8 cellular contexts compared by ENCODE assay signal in genomic region chr22:44753189-44754042, GRCh38. TPM values are rescaled to one million over a fixed set of nuclear protein-coding genes. Genes with fewer than 3 reads are reported as not detected.
A peak's percentile ranks its signal among the peaks of the same experiment; 100 is the strongest.
DNase-seq lines count a peak whose midpoint lies in the region; ATAC-seq and TF ChIP-seq lines count a peak whose summit lies in the region.

No MANE protein-coding gene starts in this region.

- H3K36me3 Mint-ChIP-seq in GM23338 (ENCODE audit: low read depth) (peaks cover 20% of the 10 kb centered on the region), progenitor cell of endocrine pancreas (ENCODE audit: insufficient read depth) (no peaks in the 10 kb centered on the region)
- no peaks in the 10 kb centered on the region for H3K36me3 Mint-ChIP-seq in activated T-helper 17 cell treated with anti-CD3 and anti-CD28 coated beads, Interleukin-2, amount 50 U/mL, for 72 hours (ENCODE audit: low read depth)

- peaks cover 38% of the 10 kb centered on the region for H3K4me1 Mint-ChIP-seq in GM23338
- no peaks in the 10 kb centered on the region for H3K4me1 Mint-ChIP-seq in activated T-helper 17 cell treated with anti-CD3 and anti-CD28 coated beads, Interleukin-2, amount 50 U/mL, for 72 hours
- peaks cover 45% of the 10 kb centered on the region for H3K4me1 Mint-ChIP-seq in progenitor cell of endocrine pancreas (ENCODE audit: low read depth)

- peak; percentile 12 for ATAC-seq in GM23338
- no peak for ATAC-seq in activated T-helper 17 cell treated with anti-CD3 and anti-CD28 coated beads, Interleukin-2, amount 50 U/mL, for 72 hours (replicated peaks)
- no peak for ATAC-seq in GM21825 (IDR thresholded peaks at IDR 0.05; ENCODE audit: unreplicated experiment)
- no peak for ATAC-seq in HG03097 (IDR thresholded peaks at IDR 0.05; ENCODE audit: low FRiP score, unreplicated experiment)

- peak overlapping the region; percentile 81; the same call in 1 of the 2 replicates for H2AFZ ChIP-seq in GM23338

- peak; percentile 54 for DNase-seq in GM23338 (ENCODE audit: low spot score)
- DNase-seq in glomerular visceral epithelial cell (ENCODE audit: extremely low spot score): peak; percentile 43
- DNase-seq in progenitor cell of endocrine pancreas (ENCODE audit: low spot score, unreplicated experiment): no peak
- no peak for DNase-seq in activated CD8-positive, alpha-beta memory T cell treated with anti-CD3 and anti-CD28 coated beads, Interleukin-2, amount 50 U/mL, for 48 hours
- DNase-seq in AML-193 (lab: John Stamatoyannopoulos, UW): no peak

- TF ChIP-seq CTCF in GM23338 (conservative IDR thresholded peaks at IDR 0.05; ENCODE audit: low read depth in 2 of 2): no peak
- no peak for TF ChIP-seq CTCF in progenitor cell of endocrine pancreas (IDR thresholded peaks at IDR 0.05; ENCODE audit: unreplicated experiment)

- H3K9me3 Mint-ChIP-seq in GM23338 (peaks cover 7% of the 10 kb centered on the region; the same call in 2 of the 3 replicates), progenitor cell of endocrine pancreas (ENCODE audit: low read depth) (no peaks in the 10 kb centered on the region)
- no peaks in the 10 kb centered on the region for H3K9me3 Mint-ChIP-seq in activated T-helper 17 cell treated with anti-CD3 and anti-CD28 coated beads, Interleukin-2, amount 50 U/mL, for 72 hours

- no peaks in the 10 kb centered on the region for H3K9me2 ChIP-seq in GM23338 (ENCODE audit: insufficient read depth)

- H3K27me3 Mint-ChIP-seq in GM23338 (ENCODE audit: insufficient read depth, low read depth, poor library complexity) (peaks cover 26% of the 10 kb centered on the region), progenitor cell of endocrine pancreas (no peaks in the 10 kb centered on the region)
- peaks cover 29% of the 10 kb centered on the region for H3K27me3 Mint-ChIP-seq in activated T-helper 17 cell treated with anti-CD3 and anti-CD28 coated beads, Interleukin-2, amount 50 U/mL, for 72 hours

- H3K27me3 ChIP-seq in GM23338 (ENCODE audit: insufficient read depth): no peaks in the 10 kb centered on the region

- H3K4me2 ChIP-seq in GM23338: peak overlapping the region; percentile 99

- peaks cover 35% of the 10 kb centered on the region for H3K4me1 ChIP-seq in GM23338 (ENCODE audit: insufficient read depth)

- no peak overlapping the region; the same call in 1 of the 2 replicates for H3K27ac Mint-ChIP-seq in GM23338
- no peak overlapping the region for H3K27ac Mint-ChIP-seq in activated T-helper 17 cell treated with anti-CD3 and anti-CD28 coated beads, Interleukin-2, amount 50 U/mL, for 72 hours
- H3K27ac Mint-ChIP-seq in progenitor cell of endocrine pancreas: peak overlapping the region; percentile 97

- no peaks in the 10 kb centered on the region for H3K36me3 ChIP-seq in GM23338 (ENCODE audit: insufficient read depth)

- H3K79me2 ChIP-seq in GM23338 (replicated peaks; ENCODE audit: insufficient read depth): peaks cover 56% of the 10 kb centered on the region

- H3K4me3 Mint-ChIP-seq in GM23338 (peak overlapping the region; percentile 90), progenitor cell of endocrine pancreas (ENCODE audit: low read depth) (peak overlapping the region; percentile 86)
- H3K4me3 Mint-ChIP-seq in activated T-helper 17 cell treated with anti-CD3 and anti-CD28 coated beads, Interleukin-2, amount 50 U/mL, for 72 hours: peak overlapping the region; percentile 64

- 0 out of 2 replicates have a peak, but pooled peaks cover 12% of the 10 kb centered on the region for H3F3A ChIP-seq in GM23338 (replicated peaks; ENCODE audit: low read depth)

- peak overlapping the region; percentile 39; the same call in 1 of the 2 replicates for H3K27ac ChIP-seq in GM23338 (ENCODE audit: low read depth)

- peak overlapping the region; percentile 96 for H3K4me3 ChIP-seq in GM23338

- H4K20me1 ChIP-seq in GM23338 (replicated peaks; ENCODE audit: insufficient read depth): peaks cover 7% of the 10 kb centered on the region

TF ChIP-seq in GM23338, 12 proteins besides CTCF, POLR2A, EP300 and RAD21 (continues in another document):
- no peak for TF ChIP-seq EZH2phosphoT487 (IDR thresholded peaks at IDR 0.05; ENCODE audit: unreplicated experiment)
- TF ChIP-seq, protein P1, sequence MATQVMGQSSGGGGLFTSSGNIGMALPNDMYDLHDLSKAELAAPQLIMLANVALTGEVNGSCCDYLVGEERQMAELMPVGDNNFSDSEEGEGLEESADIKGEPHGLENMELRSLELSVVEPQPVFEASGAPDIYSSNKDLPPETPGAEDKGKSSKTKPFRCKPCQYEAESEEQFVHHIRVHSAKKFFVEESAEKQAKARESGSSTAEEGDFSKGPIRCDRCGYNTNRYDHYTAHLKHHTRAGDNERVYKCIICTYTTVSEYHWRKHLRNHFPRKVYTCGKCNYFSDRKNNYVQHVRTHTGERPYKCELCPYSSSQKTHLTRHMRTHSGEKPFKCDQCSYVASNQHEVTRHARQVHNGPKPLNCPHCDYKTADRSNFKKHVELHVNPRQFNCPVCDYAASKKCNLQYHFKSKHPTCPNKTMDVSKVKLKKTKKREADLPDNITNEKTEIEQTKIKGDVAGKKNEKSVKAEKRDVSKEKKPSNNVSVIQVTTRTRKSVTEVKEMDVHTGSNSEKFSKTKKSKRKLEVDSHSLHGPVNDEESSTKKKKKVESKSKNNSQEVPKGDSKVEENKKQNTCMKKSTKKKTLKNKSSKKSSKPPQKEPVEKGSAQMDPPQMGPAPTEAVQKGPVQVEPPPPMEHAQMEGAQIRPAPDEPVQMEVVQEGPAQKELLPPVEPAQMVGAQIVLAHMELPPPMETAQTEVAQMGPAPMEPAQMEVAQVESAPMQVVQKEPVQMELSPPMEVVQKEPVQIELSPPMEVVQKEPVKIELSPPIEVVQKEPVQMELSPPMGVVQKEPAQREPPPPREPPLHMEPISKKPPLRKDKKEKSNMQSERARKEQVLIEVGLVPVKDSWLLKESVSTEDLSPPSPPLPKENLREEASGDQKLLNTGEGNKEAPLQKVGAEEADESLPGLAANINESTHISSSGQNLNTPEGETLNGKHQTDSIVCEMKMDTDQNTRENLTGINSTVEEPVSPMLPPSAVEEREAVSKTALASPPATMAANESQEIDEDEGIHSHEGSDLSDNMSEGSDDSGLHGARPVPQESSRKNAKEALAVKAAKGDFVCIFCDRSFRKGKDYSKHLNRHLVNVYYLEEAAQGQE (IDR thresholded peaks at IDR 0.05; ENCODE audit: unreplicated experiment): no peak
- no peak for TF ChIP-seq ETS1 (IDR thresholded peaks at IDR 0.05)
- TF ChIP-seq JUNB (IDR thresholded peaks at IDR 0.05; ENCODE audit: unreplicated experiment): no peak
- TF ChIP-seq ZNF114 (CRISPR knock-in tag; IDR thresholded peaks at IDR 0.05): no peak
- no peak for TF ChIP-seq CREB1 (CRISPR knock-in tag; IDR thresholded peaks at IDR 0.05; ENCODE audit: low read depth)

RNA-seq across cellular contexts. Expression of gene ARHGAP8, which starts 1.0 kb away (rescaled TPM):
- total RNA-seq in GM23338 (2014; rRNA removed; shearing (Covaris generic)): 45.4 and 62.8 TPM in 2 replicates
- polyA plus RNA-seq in GM23338 (2016; fragmentation: Nextera tagmentation; extraction: Ambion mirVana): 60.8 and 64.9 TPM in 2 replicates
- 1 to 10 TPM in 1 of 2 donors, not detected in 1; 2.3 TPM for total RNA-seq in activated T-helper 17 cell treated with anti-CD3 and anti-CD28 coated beads, Interleukin-2, amount 50 U/mL, for 72 hours
- 100 and 105 TPM in 2 replicates for total RNA-seq in progenitor cell of endocrine pancreas

RNA-seq across cellular contexts. Expression of gene PRR5, which starts 51.4 kb away (rescaled TPM):
- 31.4 and 37.7 TPM in 2 replicates for total RNA-seq in GM23338 (2014; rRNA removed; shearing (Covaris generic))
- 15.3 and 17.4 TPM in 2 replicates for polyA plus RNA-seq in GM23338 (2016; fragmentation: Nextera tagmentation; extraction: Ambion mirVana)
- 10 to 100 TPM; 15.1 to 19.9 TPM for total RNA-seq in activated T-helper 17 cell treated with anti-CD3 and anti-CD28 coated beads, Interleukin-2, amount 50 U/mL, for 72 hours
- total RNA-seq in progenitor cell of endocrine pancreas: 20.5 and 21.3 TPM in 2 replicates

Comparison
In these comparisons a context has a peak if more than half of its experiments do, and no peak if none do; other contexts are left out.
1. DNase-seq: peak in GM23338 (single experiment) and glomerular visceral epithelial cell (single experiment); none in progenitor cell of endocrine pancreas (single experiment), activated CD8-positive, alpha-beta memory T cell treated with anti-CD3 and anti-CD28 coated beads, Interleukin-2, amount 50 U/mL, for 48 hours (single experiment) and AML-193 (0 of 2).
2. RNA of gene ARHGAP8, which starts 1.0 kb away (total RNA-seq): 100 to 105 TPM in progenitor cell of endocrine pancreas and 45.4 to 62.8 TPM in GM23338; 2.3 TPM in activated T-helper 17 cell treated with anti-CD3 and anti-CD28 coated beads, Interleukin-2, amount 50 U/mL, for 72 hours; every median in the first group is over 10 times any median in the second.
3. Peak in every context shown above with its lines, with median percentiles within 50 percentile points of each other: H3K4me3 Mint-ChIP-seq.